ENCODE assay signal across 31 cellular contexts in the genomic region with DNA sequence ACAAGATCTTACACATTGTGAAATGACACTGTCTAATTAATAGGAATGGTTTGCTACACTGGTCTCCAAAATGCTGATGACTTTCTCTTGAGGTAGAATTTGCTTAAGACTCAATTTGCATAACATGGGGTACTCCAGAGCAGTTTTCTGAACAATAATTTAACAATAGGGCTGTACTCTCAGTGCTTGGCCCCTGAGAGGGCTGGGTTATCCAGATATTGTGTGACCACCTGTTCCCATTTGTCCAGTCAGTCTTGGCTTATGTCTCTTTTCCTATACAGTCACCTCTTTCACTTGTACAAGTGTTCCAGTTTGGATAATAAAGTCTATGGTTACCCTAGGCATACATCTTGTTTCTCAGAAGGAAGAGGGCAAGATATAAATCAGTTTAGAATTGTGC.
"Had no signal": no experiment of that assay in that cellular context is flagged by ENCODE, and none has a peak within 500 bp of the region (broad histone marks: within the 10 kb centered on the region; RNA-seq: fewer than 3 reads in every experiment).

No MANE protein-coding gene starts in this region.

- H3K9me3 Mint-ChIP-seq: activated CD4-positive, alpha-beta memory T cell treated with anti-CD3 and anti-CD28 coated beads, Interleukin-2, amount 10 ng/mL, durations not matched to agents 7 days and 5 days; activated T-cell treated with anti-CD3 and anti-CD28 coated beads, Interleukin-2, amount 50 U/mL, for 72 hours; activated T-helper 17 cell treated with anti-CD3 and anti-CD28 coated beads, Interleukin-2, amount 50 U/mL, for 72 hours; central memory CD8-positive, alpha-beta T cell had no signal

- H3K27ac Mint-ChIP-seq: activated CD4-positive, alpha-beta memory T cell treated with anti-CD3 and anti-CD28 coated beads, Interleukin-2, amount 10 ng/mL, durations not matched to agents 7 days and 5 days; activated naive CD8-positive, alpha-beta T cell treated with anti-CD3 and anti-CD28 coated beads, Interleukin-2, amount 10 ng/mL, durations not matched to agents 7 days and 5 days; activated T-cell treated with anti-CD3 and anti-CD28 coated beads, Interleukin-2, amount 50 U/mL, for 72 hours; activated T-helper 17 cell treated with anti-CD3 and anti-CD28 coated beads, Interleukin-2, amount 50 U/mL, for 72 hours had no signal

- H3K4me3 Mint-ChIP-seq: activated CD4-positive, alpha-beta memory T cell treated with anti-CD3 and anti-CD28 coated beads, Interleukin-2, amount 10 ng/mL, durations not matched to agents 7 days and 5 days; activated naive CD8-positive, alpha-beta T cell treated with anti-CD3 and anti-CD28 coated beads, Interleukin-2, amount 10 ng/mL, durations not matched to agents 7 days and 5 days; activated T-cell treated with anti-CD3 and anti-CD28 coated beads, Interleukin-2, amount 50 U/mL, for 72 hours; activated T-helper 17 cell treated with anti-CD3 and anti-CD28 coated beads, Interleukin-2, amount 50 U/mL, for 72 hours; central memory CD8-positive, alpha-beta T cell had no signal

- H3K9me3 ChIP-seq: ascending aorta had no signal

- H3K4me2 ChIP-seq: PC-9 had no signal

- H3K27me3 Mint-ChIP-seq: activated CD4-positive, alpha-beta memory T cell treated with anti-CD3 and anti-CD28 coated beads, Interleukin-2, amount 10 ng/mL, durations not matched to agents 7 days and 5 days; activated naive CD8-positive, alpha-beta T cell treated with anti-CD3 and anti-CD28 coated beads, Interleukin-2, amount 10 ng/mL, durations not matched to agents 7 days and 5 days; activated T-helper 17 cell treated with anti-CD3 and anti-CD28 coated beads, Interleukin-2, amount 50 U/mL, for 72 hours; central memory CD8-positive, alpha-beta T cell had no signal

- ATAC-seq: activated T-cell treated with anti-CD3 and anti-CD28 coated beads, Interleukin-2, amount 50 U/mL, for 72 hours; activated T-helper 17 cell treated with anti-CD3 and anti-CD28 coated beads, Interleukin-2, amount 50 U/mL, for 72 hours; K562 had no signal

- H3K27ac ChIP-seq: ascending aorta, cardiac muscle cell, PC-9, WERI-Rb-1 had no signal

- H3K36me3 ChIP-seq: ascending aorta, cardiac muscle cell, WERI-Rb-1 had no signal

- H3K27me3 ChIP-seq: ascending aorta, cardiac muscle cell had no signal

- DNase-seq: activated CD4-positive, alpha-beta memory T cell treated with anti-CD3 and anti-CD28 coated beads, Interleukin-2, amount 10 ng/mL, durations not matched to agents 7 days and 5 days; activated CD4-positive, alpha-beta T cell treated with anti-CD3 and anti-CD28 coated beads for 1 hour; activated CD4-positive, alpha-beta T cell treated with anti-CD3 and anti-CD28 coated beads for 48 hours; activated CD4-positive, CD25-positive, alpha-beta regulatory T cell; activated CD8-positive, alpha-beta memory T cell treated with anti-CD3 and anti-CD28 coated beads for 24 hours; activated effector memory CD4-positive, alpha-beta T cell treated with anti-CD3 and anti-CD28 coated beads, Interleukin-2, amount 50 U/mL, for 16 hours; activated naive CD4-positive, alpha-beta T cell; activated naive CD4-positive, alpha-beta T cell treated with anti-CD3 and anti-CD28 coated beads, Interleukin-2, amount 50 U/mL, for 16 hours; activated naive CD8-positive, alpha-beta T cell treated with anti-CD3 and anti-CD28 coated beads, Interleukin-2, amount 10 ng/mL, durations not matched to agents 7 days and 5 days; activated T-cell treated with anti-CD3 and anti-CD28 coated beads, Interleukin-2, amount 50 U/mL, for 1 hour; activated T-cell treated with anti-CD3 and anti-CD28 coated beads, Interleukin-2, amount 50 U/mL, for 72 hours; amygdala; NCI-H1105; NCI-H1436; NCI-H1694; NCI-H1930; NCI-H345; NCI-H524 treated with DMSO at 0.1 percent for 48 hours; NCI-H748 treated with DMSO at 0.1 percent for 48 hours; NK-92 treated with Interleukin-12 subunit alpha and Interleukin-12 subunit beta, amount 100 ng/mL, for 24 hours; PC-9; Right ventricle myocardium superior; T1000; WERI-Rb-1 had no signal

- H2AFZ ChIP-seq: PC-9 had no signal

- H3K4me1 ChIP-seq: ascending aorta had no signal

- H3K4me1 Mint-ChIP-seq: activated CD4-positive, alpha-beta memory T cell treated with anti-CD3 and anti-CD28 coated beads, Interleukin-2, amount 10 ng/mL, durations not matched to agents 7 days and 5 days had no signal

- FAIRE-seq: K562, RCC 7860 had no signal

- H3K4me3 ChIP-seq: ascending aorta, cardiac muscle cell, K562, PC-9, SK-N-MC had no signal
